8 cellular contexts compared by ENCODE assay signal in the genomic region with DNA sequence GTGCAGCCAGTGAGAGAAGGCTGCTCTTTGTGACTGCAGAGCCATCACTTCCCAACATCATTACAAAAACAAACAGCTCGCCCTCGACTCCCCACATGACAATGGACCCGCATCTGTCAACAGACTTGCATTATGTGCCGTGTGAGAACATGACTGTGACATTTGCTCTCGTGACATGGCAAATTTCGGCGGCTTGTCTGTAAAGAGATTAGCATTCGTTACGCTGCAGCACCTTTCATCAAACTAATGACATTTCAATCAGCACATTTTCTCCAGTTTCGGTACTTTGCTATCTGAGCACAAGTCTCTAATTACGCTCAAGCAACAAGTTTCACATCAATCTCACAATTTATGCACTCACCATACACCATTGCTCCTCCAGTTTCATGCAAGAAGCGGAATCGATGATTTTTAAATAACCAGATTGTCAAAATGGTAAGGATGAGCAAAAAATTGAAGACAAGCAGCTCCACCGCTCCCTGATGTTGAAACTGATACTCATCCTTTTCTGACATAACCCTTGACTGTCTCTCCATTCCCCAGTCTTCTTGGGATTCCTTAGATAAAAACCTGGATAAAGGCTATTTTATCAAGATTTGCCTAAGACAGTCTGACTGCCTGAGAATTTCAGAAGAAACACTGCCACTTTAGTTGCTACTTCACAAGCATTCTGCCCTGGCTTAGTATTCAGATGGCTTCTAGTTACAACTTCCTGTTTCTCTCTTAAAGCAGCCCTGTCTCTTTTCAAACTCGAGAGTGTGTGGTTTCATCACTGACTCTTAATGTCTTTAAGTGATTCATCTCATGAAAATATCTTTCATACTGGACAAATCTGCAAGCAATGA. TPM values are rescaled to one million over a fixed set of nuclear protein-coding genes. Genes with fewer than 3 reads are reported as not detected.
A peak's percentile ranks its signal among the peaks of the same experiment; 100 is the strongest.
DNase-seq lines count a peak whose midpoint lies in the region; ATAC-seq, FAIRE-seq and TF ChIP-seq lines count a peak whose summit lies in the region.

SLC9A9 (minus strand) TSS at position 682 of the 845 bp plus-strand sequence; CDS start at position 536, 146 bp downstream.

- DNase-seq in EH (ENCODE audit: low read depth) (peak; percentile 65), RWPE1 (ENCODE audit: low spot score) (peak; percentile 44), amygdala (lab: John Stamatoyannopoulos, UW) (peak in 47 of 56 donors; percentile 10 to 78 (median 47)), heart right ventricle (peak; percentile 10 to 15), pancreas (no peak), DMS114 treated with DMSO at 0.1 percent for 48 hours (lab: John Stamatoyannopoulos, UW; ENCODE audit: unreplicated experiment) (no peak)

- H3K27ac ChIP-seq in RWPE1: peak within 1 kb of the TSS; percentile 39
- H3K27ac ChIP-seq in heart right ventricle: peak within 1 kb of the TSS in 6 of 10 donors; percentile 39 to 83 (median 54)
- H3K27ac ChIP-seq in pancreas: no peak within 1 kb of the TSS

- H3K27me3 ChIP-seq in heart right ventricle: no peaks in the 10 kb centered on the region
- H3K27me3 ChIP-seq in pancreas: no peaks in the 10 kb centered on the region

- FAIRE-seq in pancreas (lab: Jason Lieb, UNC): peak; percentile 57

- H3K4me1 ChIP-seq in heart right ventricle: peaks cover 0 to 48% (median 4%) of the 10 kb centered on the region in 9 donors
- H3K4me1 ChIP-seq in pancreas: no peaks in the 10 kb centered on the region

- no peak for TF ChIP-seq CTCF in RWPE1 (conservative IDR thresholded peaks at IDR 0.05; ENCODE audit: low read depth)
- no peak for TF ChIP-seq CTCF in heart right ventricle (IDR thresholded peaks at IDR 0.05)
- TF ChIP-seq CTCF in pancreas (IDR thresholded peaks at IDR 0.05): no peak

- H3K9me3 ChIP-seq in heart right ventricle (no peaks in the 10 kb centered on the region), pancreas (no peaks in the 10 kb centered on the region)

- WGBS in heart right ventricle, 2 donors: 3% methylated on average over 15 of the region's 15 CpGs
- WGBS in pancreas, 2 donors: 4 to 6% methylated on average over 15 of the region's 15 CpGs

- intact Hi-C loops in heart right ventricle (cut with DNase I): loop anchor here in 1 of 10 donors (10.0 kb wide), 1 partner anchor 73 kb away; no protein-coding TSS in a partner anchor
- intact Hi-C loops in pancreas (cut with DNase I): no loop called here

- CTCF ChIA-PET in RWPE1 (lab: Yijun Ruan, JAX): no interaction called here

- H3K36me3 ChIP-seq in heart right ventricle: no peaks in the 10 kb centered on the region
- no peaks in the 10 kb centered on the region for H3K36me3 ChIP-seq in pancreas

- POLR2A ChIA-PET in RWPE1 (lab: Yijun Ruan, JAX; ENCODE audit: low non-redundant PET): no interaction called here

- H3K4me3 ChIP-seq in heart right ventricle (peak within 1 kb of the TSS; percentile 33 to 68 (median 60)), pancreas (peak within 1 kb of the TSS; percentile 7 to 43 (median 24))

- peak; percentile 79 for ATAC-seq in GM19463 (IDR thresholded peaks at IDR 0.05; ENCODE audit: unreplicated experiment)
- peak; percentile 90 for ATAC-seq in HG03520 (IDR thresholded peaks at IDR 0.05; ENCODE audit: unreplicated experiment)
- ATAC-seq in heart right ventricle: peak; percentile 69 to 88 (median 80)
- peak; percentile 53 to 87 (median 85) for ATAC-seq in pancreas

RNA-seq across cellular contexts. Expression of gene SLC9A9, which starts in this region (rescaled TPM):
- total RNA-seq in heart right ventricle: 1 to 10 TPM; 2.1 to 8.4 (median 3.6) TPM
- polyA plus RNA-seq in heart right ventricle: 1 to 10 TPM; 1.3 to 2.6 TPM
- 1 to 10 TPM in 3 of 6 donors, under 1 TPM in 3; 0.28 to 5.9 (median 1.9) TPM for total RNA-seq in pancreas
- under 1 TPM; 0.57 to 0.68 TPM for polyA plus RNA-seq in pancreas

Comparison
In these comparisons a context has a peak if more than half of its experiments do, and no peak if none do; other contexts are left out.
1. DNase-seq: peak in EH (single experiment), RWPE1 (single experiment), amygdala (47 of 56) and heart right ventricle (2 of 2); none in pancreas (0 of 6) and DMS114 treated with DMSO at 0.1 percent for 48 hours (single experiment).
2. H3K27ac ChIP-seq: peak in RWPE1 (single experiment) and heart right ventricle (6 of 10); none in pancreas (0 of 4).
3. Peak in every context shown above with its lines, with median percentiles within 50 percentile points of each other: ATAC-seq.